ENCODE assay signal across 9 cellular contexts in the genomic region with DNA sequence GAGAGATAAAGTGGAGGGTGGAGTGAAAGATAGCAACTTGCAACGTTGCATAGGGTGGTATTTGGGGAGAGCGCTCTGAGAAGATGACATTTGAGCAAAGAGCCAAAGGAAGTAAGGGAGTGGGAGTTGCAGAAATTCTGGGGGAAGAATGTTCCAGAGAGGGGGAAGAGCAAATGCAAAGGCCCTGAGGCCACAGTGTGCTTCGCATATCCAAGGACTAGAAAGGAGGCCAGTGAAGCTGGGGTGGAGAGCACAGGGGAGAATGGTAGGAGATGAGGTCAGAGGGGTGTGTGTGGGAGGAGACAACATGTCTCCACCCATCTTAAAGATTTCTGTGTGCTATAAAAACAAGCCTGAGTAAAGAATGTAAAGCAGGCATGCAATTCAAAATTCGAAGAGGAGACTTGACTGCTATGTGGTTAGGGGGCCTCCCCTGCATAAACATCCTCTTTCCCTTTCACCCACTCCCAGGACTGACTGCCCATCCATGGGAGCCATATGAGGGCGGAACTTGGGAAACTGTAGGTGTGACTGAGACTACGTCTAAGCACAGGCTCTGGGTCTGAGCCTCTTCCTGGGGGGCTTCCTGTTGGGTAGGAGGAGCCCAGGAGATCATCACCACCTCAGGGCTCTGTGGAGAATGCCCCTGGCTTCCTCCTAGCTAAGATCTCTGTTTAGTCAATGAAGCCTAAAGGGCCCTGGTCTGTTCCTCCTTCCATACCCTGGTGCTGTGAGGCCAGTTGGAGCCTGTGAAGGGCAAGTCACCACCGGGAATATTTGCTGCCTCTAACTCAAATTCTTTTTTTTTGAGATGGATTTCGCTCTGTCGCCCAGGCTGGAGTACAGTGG. TPM values are rescaled to one million over a fixed set of nuclear protein-coding genes. Genes with fewer than 3 reads are reported as not detected.
DNase-seq lines count a peak whose midpoint lies in the region; ATAC-seq, FAIRE-seq and TF ChIP-seq lines count a peak whose summit lies in the region.
"Had no signal": no experiment of that assay in that cellular context is flagged by ENCODE, and none has a peak within 500 bp of the region (broad histone marks: within the 10 kb centered on the region; RNA-seq: fewer than 3 reads in every experiment).

No MANE protein-coding gene starts in this region.

- TF ChIP-seq CTCF in bronchial epithelial cell (IDR thresholded peaks at IDR 0.05; ENCODE audit: insufficient read depth, low read length, severe bottlenecking) (no peak), neural crest cell (conservative IDR thresholded peaks at IDR 0.05) (no peak)

- no peaks in the 10 kb centered on the region for H3K36me3 ChIP-seq in Karpas-422 (ENCODE audit: insufficient read depth, low read length)
- no peaks in the 10 kb centered on the region for H3K36me3 ChIP-seq in bronchial epithelial cell (ENCODE audit: control insufficient read depth, insufficient read depth, low read length)

- H3K4me1 Mint-ChIP-seq in neural crest cell: peaks cover 50% of the 10 kb centered on the region

- no peak overlapping the region for H3K27ac ChIP-seq in Karpas-422 (ENCODE audit: low read length)

- no peak overlapping the region for H3K4me2 ChIP-seq in Karpas-422 (ENCODE audit: low read depth, low read length, poor library complexity, severe bottlenecking)

- H3K9me3 ChIP-seq in Karpas-422 (ENCODE audit: low read length): no peaks in the 10 kb centered on the region

- H3K4me3 ChIP-seq in Karpas-422 (ENCODE audit: low read length): no peak overlapping the region
- no peak overlapping the region for H3K4me3 ChIP-seq in bronchial epithelial cell (ENCODE audit: low read depth, low read length)

- H3K9ac ChIP-seq in Karpas-422 (ENCODE audit: low read length): no peak overlapping the region; the same call in 1 of the 2 replicates

- peak overlapping the region; percentile 21; the same call in 1 of the 2 replicates for H2AFZ ChIP-seq in Karpas-422 (ENCODE audit: low read length)

- peaks cover 36% of the 10 kb centered on the region for H3K4me1 ChIP-seq in Karpas-422 (ENCODE audit: low read length)

- no peaks in the 10 kb centered on the region for H3K9me2 ChIP-seq in Karpas-422 (replicated peaks; ENCODE audit: insufficient read depth, low read length)

- DNase-seq in ELR (ENCODE audit: low read depth) (peak; percentile 68), Karpas-422 (no peak), bronchial epithelial cell (ENCODE audit: low read depth) (peak; percentile 39), neural crest cell (ENCODE audit: low read depth, low spot score) (no peak), NCI-H1417 treated with DMSO at 0.1 percent for 48 hours (lab: John Stamatoyannopoulos, UW) (no peak)
- no peak for DNase-seq in stimulated activated CD4-positive, alpha-beta T cell treated with anti-CD3 and anti-CD28 coated beads, Interleukin-2, amount 100 ng/mL, for 24 hours
- no peak for DNase-seq in stimulated activated naive CD4-positive, alpha-beta T cell treated with Interleukin-2 at 50 U/mL for 16 hours (lab: John Stamatoyannopoulos, UW)

- H3K9me3 Mint-ChIP-seq in neural crest cell: no peaks in the 10 kb centered on the region

- H3K4me3 Mint-ChIP-seq in neural crest cell: peak overlapping the region; percentile 3
- H3K4me3 Mint-ChIP-seq: activated naive CD8-positive, alpha-beta T cell had no signal

- no peaks in the 10 kb centered on the region for H4K20me1 ChIP-seq in Karpas-422 (ENCODE audit: insufficient read depth, low read depth, low read length)

- no peaks in the 10 kb centered on the region for H3K27me3 ChIP-seq in Karpas-422 (ENCODE audit: low read length)
- H3K27me3 ChIP-seq in bronchial epithelial cell (ENCODE audit: control insufficient read depth, insufficient read depth, low read length): no peaks in the 10 kb centered on the region

- no peak for FAIRE-seq in bronchial epithelial cell (lab: Jason Lieb, UNC)

- peaks cover 18% of the 10 kb centered on the region for H3K79me2 ChIP-seq in Karpas-422 (ENCODE audit: low read length)

- H3K27ac Mint-ChIP-seq in neural crest cell (ENCODE audit: unreplicated experiment): peak overlapping the region; percentile 73
- H3K27ac Mint-ChIP-seq: activated naive CD8-positive, alpha-beta T cell had no signal

- H3K36me3 Mint-ChIP-seq in neural crest cell (ENCODE audit: low read depth): no peaks in the 10 kb centered on the region
- H3K36me3 Mint-ChIP-seq: activated naive CD8-positive, alpha-beta T cell had no signal

- ATAC-seq in GM18520 (IDR thresholded peaks at IDR 0.05; ENCODE audit: unreplicated experiment): no peak

- H3K27me3 Mint-ChIP-seq in neural crest cell (ENCODE audit: low read depth): peaks cover 5% of the 10 kb centered on the region

RNA-seq across cellular contexts. Expression of gene CLIC4, which starts 2.9 kb away (rescaled TPM):
- total RNA-seq in Karpas-422 (2014; rRNA removed; shearing (Covaris generic); ENCODE audit: low replicate concordance): 49.1 and 87.4 TPM in 2 replicates
- total RNA-seq in bronchial epithelial cell (120 and 141 TPM in 2 replicates), neural crest cell (123 and 126 TPM in 2 replicates)

Comparison
In these comparisons a context has a peak if more than half of its experiments do, and no peak if none do; other contexts are left out.
1. DNase-seq: peak in ELR (single experiment) and bronchial epithelial cell (single experiment); none in Karpas-422 (single experiment), neural crest cell (single experiment), stimulated activated CD4-positive, alpha-beta T cell treated with anti-CD3 and anti-CD28 coated beads, Interleukin-2, amount 100 ng/mL, for 24 hours (0 of 2), NCI-H1417 treated with DMSO at 0.1 percent for 48 hours (single experiment) and stimulated activated naive CD4-positive, alpha-beta T cell treated with Interleukin-2 at 50 U/mL for 16 hours (single experiment).